15 cellular contexts compared by ENCODE assay signal in genomic region chr17:62707425-62707739, GRCh38.
"Had no signal": no experiment of that assay in that cellular context is flagged by ENCODE, and none has a peak within 500 bp of the region (broad histone marks: within the 10 kb centered on the region; RNA-seq: fewer than 3 reads in every experiment).

No MANE protein-coding gene starts in this region.

- H3K36me3 Mint-ChIP-seq: memory B cell; naive thymus-derived CD4-positive, alpha-beta T cell; stimulated activated naive B cell treated with anti-CD40 and anti-IgM and Interleukin-4, amounts not matched to agents 10 μg/mL and 1 μg/mL and 100 μg/mL, for 72 hours had no signal

- ATAC-seq: activated CD4-positive, CD25-positive, alpha-beta regulatory T cell treated with anti-CD3 and anti-CD28 coated beads, Interleukin-2, amount 50 U/mL, for 24 hours; activated T-helper 17 cell treated with anti-CD3 and anti-CD28 coated beads, Interleukin-2, amount 50 U/mL, for 72 hours; body of pancreas; naive thymus-derived CD4-positive, alpha-beta T cell; stimulated activated naive B cell treated with anti-CD40 and anti-IgM and Interleukin-4, amounts not matched to agents 10 μg/mL and 1 μg/mL and 100 μg/mL, for 72 hours had no signal

- H3K9me3 Mint-ChIP-seq: activated T-helper 17 cell treated with anti-CD3 and anti-CD28 coated beads, Interleukin-2, amount 50 U/mL, for 72 hours; memory B cell; naive thymus-derived CD4-positive, alpha-beta T cell had no signal

- H3K27ac Mint-ChIP-seq: activated T-helper 17 cell treated with anti-CD3 and anti-CD28 coated beads, Interleukin-2, amount 50 U/mL, for 72 hours; memory B cell; naive thymus-derived CD4-positive, alpha-beta T cell; stimulated activated naive B cell treated with anti-CD40 and anti-IgM and Interleukin-4, amounts not matched to agents 10 μg/mL and 1 μg/mL and 100 μg/mL, for 72 hours had no signal

- DNase-seq: activated naive CD4-positive, alpha-beta T cell; activated T-cell treated with anti-CD3 and anti-CD28 coated beads for 4 hours; body of pancreas; caudate nucleus; foreskin fibroblast; naive thymus-derived CD4-positive, alpha-beta T cell; nucleus accumbens; stimulated activated naive B cell treated with anti-CD40 and anti-IgM and Interleukin-4, amounts not matched to agents 10 μg/mL and 1 μg/mL and 100 μg/mL, for 72 hours; T-helper 1 cell; uterus had no signal

- H3K4me3 Mint-ChIP-seq: activated T-helper 17 cell treated with anti-CD3 and anti-CD28 coated beads, Interleukin-2, amount 50 U/mL, for 72 hours; memory B cell; naive thymus-derived CD4-positive, alpha-beta T cell; stimulated activated naive B cell treated with anti-CD40 and anti-IgM and Interleukin-4, amounts not matched to agents 10 μg/mL and 1 μg/mL and 100 μg/mL, for 72 hours had no signal

- H3K27ac ChIP-seq: body of pancreas, epithelial cell of prostate, tibial artery, uterus had no signal
